1 cellular context compared by ENCODE assay signal in genomic region chr16:57846931-57847330, GRCh38. TPM values are rescaled to one million over a fixed set of nuclear protein-coding genes. Genes with fewer than 3 reads are reported as not detected.
"Had no signal": no experiment of that assay in that cellular context is flagged by ENCODE, and none has a peak within 500 bp of the region (broad histone marks: within the 10 kb centered on the region; RNA-seq: fewer than 3 reads in every experiment).

No MANE protein-coding gene starts in this region.

RNA-seq across cellular contexts. Expression of gene KIFC3, which starts 44.6 kb away (rescaled TPM):
- total RNA-seq: activated CD4-positive, alpha-beta T cell treated with anti-CD3 and anti-CD28 coated beads, Interleukin-2, amount 10 ng/mL, durations not matched to agents 7 days and 5 days had no signal
